ENCODE assay signal across 1 cellular context in the genomic region with DNA sequence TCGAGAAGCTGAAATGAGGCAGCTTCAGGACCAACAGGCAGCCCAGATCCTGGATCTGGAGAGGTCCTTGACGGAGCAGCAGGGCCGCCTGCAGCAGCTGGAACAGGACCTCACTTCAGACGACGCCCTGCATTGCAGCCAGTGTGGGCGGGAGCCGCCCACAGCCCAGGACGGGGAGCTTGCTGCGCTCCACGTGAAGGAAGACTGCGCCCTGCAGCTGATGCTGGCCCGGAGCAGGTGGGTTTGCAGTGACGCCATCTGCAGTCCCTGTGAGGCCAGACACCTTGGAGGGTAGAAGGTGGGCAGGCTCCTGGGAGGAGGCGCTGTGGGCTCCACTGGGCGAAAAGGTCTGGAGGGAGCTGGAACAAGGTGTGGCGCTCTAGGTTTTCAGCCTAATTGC.
TF ChIP-seq lines count a peak whose summit lies in the region.

No MANE protein-coding gene starts in this region.

TF ChIP-seq in GM23338, 12 proteins besides CTCF, POLR2A, EP300 and RAD21 (continued from another document):
- TF ChIP-seq, protein P1, sequence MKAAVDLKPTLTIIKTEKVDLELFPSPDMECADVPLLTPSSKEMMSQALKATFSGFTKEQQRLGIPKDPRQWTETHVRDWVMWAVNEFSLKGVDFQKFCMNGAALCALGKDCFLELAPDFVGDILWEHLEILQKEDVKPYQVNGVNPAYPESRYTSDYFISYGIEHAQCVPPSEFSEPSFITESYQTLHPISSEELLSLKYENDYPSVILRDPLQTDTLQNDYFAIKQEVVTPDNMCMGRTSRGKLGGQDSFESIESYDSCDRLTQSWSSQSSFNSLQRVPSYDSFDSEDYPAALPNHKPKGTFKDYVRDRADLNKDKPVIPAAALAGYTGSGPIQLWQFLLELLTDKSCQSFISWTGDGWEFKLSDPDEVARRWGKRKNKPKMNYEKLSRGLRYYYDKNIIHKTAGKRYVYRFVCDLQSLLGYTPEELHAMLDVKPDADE (IDR thresholded peaks at IDR 0.05): no peak
- TF ChIP-seq EZH2 (IDR thresholded peaks at IDR 0.05; ENCODE audit: low read depth, unreplicated experiment): no peak
